In the genomic region with DNA sequence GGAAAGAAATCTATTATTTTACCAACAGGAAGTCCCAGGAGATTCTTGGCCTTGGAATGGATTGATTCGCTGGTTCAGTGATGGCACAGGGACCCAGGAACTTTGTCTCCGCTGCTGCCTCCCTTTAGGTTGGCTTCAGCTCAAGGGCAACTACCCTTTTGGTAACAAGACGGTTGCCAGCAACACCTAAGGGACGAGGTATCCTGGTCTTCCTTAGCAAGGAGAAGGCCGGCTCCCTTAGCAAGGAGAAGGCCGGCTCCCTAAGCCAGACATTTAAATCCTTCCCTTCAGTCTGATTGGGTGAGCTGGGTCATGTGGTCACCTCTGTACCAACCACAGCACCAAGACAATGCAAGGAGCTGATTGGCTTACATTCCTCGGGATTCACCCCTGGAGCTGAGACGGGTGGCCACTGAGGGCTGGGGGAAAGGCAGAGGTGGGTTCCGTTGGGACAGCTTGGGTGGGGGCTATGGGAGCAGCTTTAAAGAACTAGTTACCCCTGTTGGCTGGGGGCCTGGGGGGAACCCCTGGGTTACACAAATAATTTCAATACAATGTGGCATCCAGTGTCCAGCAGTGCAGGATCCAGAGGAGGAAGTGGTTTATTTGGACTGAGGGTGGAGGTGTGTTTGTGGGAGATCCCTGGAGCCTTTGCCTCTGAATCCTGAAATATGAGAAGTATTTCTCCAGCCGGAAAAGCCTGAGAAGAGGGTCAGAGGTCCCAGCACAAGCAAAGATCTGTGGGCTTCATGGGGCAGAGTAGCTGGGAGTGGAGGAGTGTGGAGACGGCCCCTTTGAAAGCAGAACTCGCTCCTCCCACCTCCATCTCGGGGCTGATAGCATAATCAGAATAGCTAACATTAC, we compare ENCODE assay signal across 10 cellular contexts. TPM values are rescaled to one million over a fixed set of nuclear protein-coding genes. Genes with fewer than 3 reads are reported as not detected.
DNase-seq lines count a peak whose midpoint lies in the region; ATAC-seq lines count a peak whose summit lies in the region.
"Had no signal": no experiment of that assay in that cellular context is flagged by ENCODE, and none has a peak within 500 bp of the region (broad histone marks: within the 10 kb centered on the region; RNA-seq: fewer than 3 reads in every experiment).

No MANE protein-coding gene starts in this region.

- no CpG with 5 or more reads among the region's 13 CpGs for WGBS in mesendoderm (ENCODE audit: extremely low coverage, insufficient coverage, low lambda C conversion rate)

- H2BK120ac ChIP-seq in mesendoderm (ENCODE audit: low read depth, low read length), result peak overlapping the region; percentile 37

- H3K79me2 ChIP-seq in mesendoderm (ENCODE audit: control insufficient read depth, insufficient read depth, low read length), result no peaks in the 10 kb centered on the region

- H3K4me3 ChIP-seq in mesendoderm (ENCODE audit: low read length), result no peak overlapping the region

- H3K18ac ChIP-seq in mesendoderm (ENCODE audit: low read length), result peak overlapping the region; percentile 15

- H4K8ac ChIP-seq in mesendoderm (ENCODE audit: low read depth, low read length), result no peak overlapping the region

- no peaks in the 10 kb centered on the region for H3K79me1 ChIP-seq in mesendoderm (ENCODE audit: low read length)

- no peaks in the 10 kb centered on the region for H3K27me3 Mint-ChIP-seq in activated T-helper 2 cell treated with anti-CD3 and anti-CD28 coated beads, Interferon-gamma antibody, Interleukin-2, Interleukin-4, amounts not matched to agents 10 μg/mL and 5 μg/mL and 100 μg/mL, durations not matched to agents 14 hours and 24 hours and 36 hours (ENCODE audit: low read depth)
- H3K27me3 Mint-ChIP-seq in naive thymus-derived CD8-positive, alpha-beta T cell, result peaks cover 0 to 5% (median 2%) of the 10 kb centered on the region in 5 donors
- H3K27me3 Mint-ChIP-seq: CD4-positive, CD25-positive, alpha-beta regulatory T cell had no signal

- H3K9ac ChIP-seq in mesendoderm (ENCODE audit: low read length), result peak overlapping the region; percentile 44

- no peak for ATAC-seq in naive thymus-derived CD8-positive, alpha-beta T cell

- H3K27ac ChIP-seq in caudate nucleus (ENCODE audit: low read depth, low read length), result peak overlapping the region; percentile 24
- H3K27ac ChIP-seq in mesendoderm (ENCODE audit: low read depth, low read length), result peak overlapping the region; percentile 82

- H3K27ac Mint-ChIP-seq in activated T-helper 2 cell treated with anti-CD3 and anti-CD28 coated beads, Interferon-gamma antibody, Interleukin-2, Interleukin-4, amounts not matched to agents 10 μg/mL and 5 μg/mL and 100 μg/mL, durations not matched to agents 14 hours and 24 hours and 36 hours, result no peak overlapping the region
- no peak overlapping the region for H3K27ac Mint-ChIP-seq in naive thymus-derived CD8-positive, alpha-beta T cell
- H3K27ac Mint-ChIP-seq: CD4-positive, CD25-positive, alpha-beta regulatory T cell had no signal

- peak overlapping the region; percentile 57 for H2BK5ac ChIP-seq in mesendoderm (ENCODE audit: low read length)

- H2BK15ac ChIP-seq in mesendoderm (replicated peaks; ENCODE audit: low read depth), result no peak overlapping the region

- peak overlapping the region; percentile 61 for H3K56ac ChIP-seq in mesendoderm (ENCODE audit: low read length)

- no peak overlapping the region for H3K4me3 Mint-ChIP-seq in activated T-helper 2 cell treated with anti-CD3 and anti-CD28 coated beads, Interferon-gamma antibody, Interleukin-2, Interleukin-4, amounts not matched to agents 10 μg/mL and 5 μg/mL and 100 μg/mL, durations not matched to agents 14 hours and 24 hours and 36 hours (ENCODE audit: low read depth)
- H3K4me3 Mint-ChIP-seq in naive thymus-derived CD8-positive, alpha-beta T cell, result no peak overlapping the region
- H3K4me3 Mint-ChIP-seq: CD4-positive, CD25-positive, alpha-beta regulatory T cell had no signal

- peak overlapping the region; percentile 82 for H3K4ac ChIP-seq in mesendoderm (ENCODE audit: low read depth, low read length)

- H3K36me3 ChIP-seq in mesendoderm (ENCODE audit: control insufficient read depth, insufficient read depth, low read length), result no peaks in the 10 kb centered on the region

- no peak overlapping the region for H4K5ac ChIP-seq in mesendoderm (ENCODE audit: low read length)

- peaks cover 13% of the 10 kb centered on the region for H3K4me1 Mint-ChIP-seq in activated T-helper 2 cell treated with anti-CD3 and anti-CD28 coated beads, Interferon-gamma antibody, Interleukin-2, Interleukin-4, amounts not matched to agents 10 μg/mL and 5 μg/mL and 100 μg/mL, durations not matched to agents 14 hours and 24 hours and 36 hours (ENCODE audit: low read depth)
- H3K4me1 Mint-ChIP-seq in naive thymus-derived CD8-positive, alpha-beta T cell, result peaks cover 0 to 21% (median 8%) of the 10 kb centered on the region in 4 donors

- no peaks in the 10 kb centered on the region for H3K9me3 Mint-ChIP-seq in activated T-helper 2 cell treated with anti-CD3 and anti-CD28 coated beads, Interferon-gamma antibody, Interleukin-2, Interleukin-4, amounts not matched to agents 10 μg/mL and 5 μg/mL and 100 μg/mL, durations not matched to agents 14 hours and 24 hours and 36 hours
- H3K9me3 Mint-ChIP-seq in naive thymus-derived CD8-positive, alpha-beta T cell, result no peaks in the 10 kb centered on the region

- no peak overlapping the region for H3K4me2 ChIP-seq in mesendoderm (ENCODE audit: low read length)

- peak; percentile 89 for DNase-seq in A172 (ENCODE audit: low spot score)
- peak; percentile 92 for DNase-seq in LHCN-M2 (ENCODE audit: low read depth)
- peak in 9 of 61 donors; percentile 5 to 41 (median 21) for DNase-seq in caudate nucleus (lab: John Stamatoyannopoulos, UW)
- DNase-seq in mesendoderm, result peak; percentile 93
- no peak for DNase-seq in NAMALWA (ENCODE audit: low spot score)
- DNase-seq in activated T-helper 2 cell treated with anti-CD3 and anti-CD28 coated beads, Interferon-gamma antibody, Interleukin-2, Interleukin-4, amounts not matched to agents 10 μg/mL and 5 μg/mL and 100 μg/mL, durations not matched to agents 14 hours and 24 hours and 36 hours (ENCODE audit: low spot score), result no peak
- DNase-seq in naive thymus-derived CD8-positive, alpha-beta T cell, result no peak
- no peak for DNase-seq in NCI-H1048 (lab: John Stamatoyannopoulos, UW)
- DNase-seq: activated CD4-positive, alpha-beta T cell treated with anti-CD3 and anti-CD28 coated beads for 48 hours; CD4-positive, CD25-positive, alpha-beta regulatory T cell had no signal

- H3K23ac ChIP-seq in mesendoderm (ENCODE audit: low read length), result no peak overlapping the region

- POLR2A ChIA-PET in naive thymus-derived CD8-positive, alpha-beta T cell (lab: Charles Lee), result interaction anchor here (0.6 kb wide), 1 partner anchor 14 kb away, joined by 5 read pairs; no protein-coding TSS in a partner anchor

- no peaks in the 10 kb centered on the region for H3K27me3 ChIP-seq in mesendoderm (ENCODE audit: insufficient read depth, low read length, poor library complexity)

- intact Hi-C loops in activated T-helper 2 cell treated with anti-CD3 and anti-CD28 coated beads, Interferon-gamma antibody, Interleukin-2, Interleukin-4, amounts not matched to agents 10 μg/mL and 5 μg/mL and 100 μg/mL, durations not matched to agents 14 hours and 24 hours and 36 hours (cut with micrococcal nuclease), result no loop called here

- H2AK5ac ChIP-seq in mesendoderm (ENCODE audit: low read length), result no peak overlapping the region

- H3K4me1 ChIP-seq in mesendoderm (ENCODE audit: control insufficient read depth, low read depth, low read length), result peaks cover 3% of the 10 kb centered on the region

- H3K36me3 Mint-ChIP-seq in activated T-helper 2 cell treated with anti-CD3 and anti-CD28 coated beads, Interferon-gamma antibody, Interleukin-2, Interleukin-4, amounts not matched to agents 10 μg/mL and 5 μg/mL and 100 μg/mL, durations not matched to agents 14 hours and 24 hours and 36 hours (ENCODE audit: low read depth), result no peaks in the 10 kb centered on the region
- no peaks in the 10 kb centered on the region for H3K36me3 Mint-ChIP-seq in naive thymus-derived CD8-positive, alpha-beta T cell
- H3K36me3 Mint-ChIP-seq: CD4-positive, CD25-positive, alpha-beta regulatory T cell had no signal

RNA-seq across cellular contexts. Expression of gene CLIC4, which starts 20.7 kb away (rescaled TPM):
- 209 and 218 TPM in 2 replicates for total RNA-seq in A172 (2014; rRNA removed; shearing (Covaris generic))
- total RNA-seq in LHCN-M2 (2014; rRNA removed), result 533 and 580 TPM in 2 replicates
- 229 TPM for polyA plus RNA-seq in LHCN-M2 (2012)
- 150 TPM for polyA plus RNA-seq in mesendoderm (2013, experiment 1 of 2)
- polyA plus RNA-seq in mesendoderm (2013, experiment 2 of 2), result 151 TPM
- 17.9 and 18.2 TPM in 2 replicates for total RNA-seq in activated T-helper 2 cell treated with anti-CD3 and anti-CD28 coated beads, Interferon-gamma antibody, Interleukin-2, Interleukin-4, amounts not matched to agents 10 μg/mL and 5 μg/mL and 100 μg/mL, durations not matched to agents 14 hours and 24 hours and 36 hours
- 1 to 10 TPM; 4.9 to 6.6 TPM for total RNA-seq in naive thymus-derived CD8-positive, alpha-beta T cell
- polyA plus RNA-seq in naive thymus-derived CD8-positive, alpha-beta T cell, result under 1 TPM; 0.07 to 0.50 (median 0.11) TPM

Comparison
In these comparisons a context has a peak if more than half of its experiments do, and no peak if none do; other contexts are left out.
1. DNase-seq: peak in A172 (single experiment), LHCN-M2 (single experiment) and mesendoderm (single experiment); none in NAMALWA (single experiment), activated T-helper 2 cell treated with anti-CD3 and anti-CD28 coated beads, Interferon-gamma antibody, Interleukin-2, Interleukin-4, amounts not matched to agents 10 μg/mL and 5 μg/mL and 100 μg/mL, durations not matched to agents 14 hours and 24 hours and 36 hours (single experiment), naive thymus-derived CD8-positive, alpha-beta T cell (0 of 10) and NCI-H1048 (single experiment).
2. RNA of gene CLIC4, which starts 20.7 kb away (total RNA-seq): 533 to 580 TPM in LHCN-M2 and 209 to 218 TPM in A172; 17.9 to 18.2 TPM in activated T-helper 2 cell treated with anti-CD3 and anti-CD28 coated beads, Interferon-gamma antibody, Interleukin-2, Interleukin-4, amounts not matched to agents 10 μg/mL and 5 μg/mL and 100 μg/mL, durations not matched to agents 14 hours and 24 hours and 36 hours and 4.9 to 6.6 TPM in naive thymus-derived CD8-positive, alpha-beta T cell; every median in the first group is over 10 times any median in the second.